Comparison of ENCODE assay signal across 8 cellular contexts in the genomic region with DNA sequence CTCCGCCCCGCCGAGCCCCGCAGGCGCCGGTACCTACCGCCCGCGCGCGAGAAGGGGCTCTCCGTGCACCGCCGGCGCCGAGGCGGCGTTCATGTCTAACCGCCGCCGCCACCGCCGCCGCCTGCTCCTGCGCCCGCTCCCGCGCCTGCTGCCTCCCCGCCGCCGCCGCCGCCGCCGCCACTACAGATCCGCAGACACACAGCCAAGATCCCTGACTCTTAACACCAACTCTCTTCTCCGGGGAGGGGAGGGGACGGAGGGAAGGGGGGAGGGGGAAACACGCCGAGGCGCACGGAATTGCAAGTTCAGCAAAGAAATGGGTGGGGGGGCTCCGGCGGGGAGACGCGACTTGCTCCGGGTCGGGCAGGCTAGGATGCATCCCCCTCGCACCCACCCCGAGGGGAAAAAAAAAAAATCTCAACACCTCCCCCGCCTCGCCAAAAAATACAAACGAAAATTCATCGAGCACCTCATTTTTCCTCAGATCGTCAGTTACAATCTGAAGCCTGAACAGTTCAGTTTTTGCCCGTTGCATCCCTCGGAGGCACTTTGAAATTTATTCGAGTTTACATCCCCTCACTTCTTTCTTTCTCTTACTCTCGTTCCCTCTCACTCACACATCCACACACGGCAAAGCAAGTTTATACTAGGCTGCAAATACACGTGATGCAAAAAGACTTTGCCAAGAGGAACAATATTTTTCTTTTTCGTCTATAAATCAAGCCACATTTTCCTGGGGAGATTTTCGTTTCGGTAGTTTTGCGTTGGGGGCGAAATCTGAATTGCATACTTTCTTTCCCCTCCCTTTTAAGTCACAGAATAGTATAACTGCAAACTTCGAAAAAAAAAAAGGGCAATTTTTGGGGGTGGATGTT. TPM values are rescaled to one million over a fixed set of nuclear protein-coding genes. Genes with fewer than 3 reads are reported as not detected.
DNase-seq lines count a peak whose midpoint lies in the region; ATAC-seq, FAIRE-seq and TF ChIP-seq lines count a peak whose summit lies in the region.

A gene (minus strand): TSS at position 192 of the 875 bp plus-strand sequence. CDS start 1,076 bp downstream, outside the sequence.

- H3K27ac ChIP-seq in A549 (peak within 1 kb of the TSS; percentile 83 to 98), esophagus (ENCODE audit: low read depth in 2 of 2, low read length in 1 of 2) (peak within 1 kb of the TSS; percentile 86 to 89), mesendoderm (ENCODE audit: low read depth, low read length) (peak within 1 kb of the TSS; percentile 93), substantia nigra (ENCODE audit: low read depth, low read length, poor library complexity, severe bottlenecking) (peak within 1 kb of the TSS; percentile 88)

- H3K9me3 ChIP-seq in A549, result no peaks in the 10 kb centered on the region
- H3K9me3 ChIP-seq in esophagus (ENCODE audit: control insufficient read depth in 2 of 2, insufficient read depth in 1 of 2, low read depth in 1 of 2, low read length in 1 of 2), result no peaks in the 10 kb centered on the region

- peak within 1 kb of the TSS; percentile 99 for H3K4ac ChIP-seq in mesendoderm (ENCODE audit: low read depth, low read length)

- no peak for TF ChIP-seq RAD21 in A549 (conservative IDR thresholded peaks at IDR 0.05 in 1 of 2, IDR thresholded peaks at IDR 0.05 in 1 of 2)

- H3K4me3 Mint-ChIP-seq in activated CD8-positive, alpha-beta T cell treated with anti-CD3 and anti-CD28 coated beads, Interleukin-2, amount 10 ng/mL, durations not matched to agents 7 days and 5 days, result peak within 1 kb of the TSS; percentile 76

- TF ChIP-seq EP300 in A549 (IDR thresholded peaks at IDR 0.05), result no peak

- DNase-seq in A549 (ENCODE audit: low read depth in 1 of 2, low spot score in 1 of 2) (peak; percentile 12 to 33), GM12891 (ENCODE audit: insufficient read length, low spot score) (no peak), NCI-H2171 treated with DMSO at 0.1 percent for 48 hours (lab: John Stamatoyannopoulos, UW) (peak; percentile 78), mesendoderm (peak; percentile 90), substantia nigra (lab: John Stamatoyannopoulos, UW) (peak in 44 of 49 donors; percentile 3 to 76 (median 40))
- peak; percentile 35 for DNase-seq in activated CD8-positive, alpha-beta T cell treated with anti-CD3 and anti-CD28 coated beads, Interleukin-2, amount 10 ng/mL, durations not matched to agents 7 days and 5 days

- peak within 1 kb of the TSS; percentile 52 for H3K27ac Mint-ChIP-seq in activated CD8-positive, alpha-beta T cell treated with anti-CD3 and anti-CD28 coated beads, Interleukin-2, amount 10 ng/mL, durations not matched to agents 7 days and 5 days

- no peak for TF ChIP-seq POLR2A in A549 (IDR thresholded peaks at IDR 0.05; ENCODE audit: low read length)
- no peak for TF ChIP-seq POLR2A in GM12891 (IDR thresholded peaks at IDR 0.05; ENCODE audit: low read depth, low read length)

- peaks cover 34% of the 10 kb centered on the region for H3K27me3 Mint-ChIP-seq in activated CD8-positive, alpha-beta T cell treated with anti-CD3 and anti-CD28 coated beads, Interleukin-2, amount 10 ng/mL, durations not matched to agents 7 days and 5 days (ENCODE audit: low read depth)

- peak within 1 kb of the TSS; percentile 79 for H2BK15ac ChIP-seq in mesendoderm (replicated peaks; ENCODE audit: low read depth)

- H3K36me3 ChIP-seq in esophagus (ENCODE audit: control insufficient read depth in 2 of 2, insufficient read depth in 2 of 2, low read length in 1 of 2), result no peaks in the 10 kb centered on the region
- H3K36me3 ChIP-seq in mesendoderm (ENCODE audit: control insufficient read depth, insufficient read depth, low read length), result no peaks in the 10 kb centered on the region

- peaks cover 27% of the 10 kb centered on the region for H3K79me2 ChIP-seq in mesendoderm (ENCODE audit: control insufficient read depth, insufficient read depth, low read length)

- peak within 1 kb of the TSS; percentile 10 for H2BK5ac ChIP-seq in mesendoderm (ENCODE audit: low read length)

- CTCF ChIA-PET in A549 (lab: Yijun Ruan, JAX), result no interaction called here
- CTCF ChIA-PET in activated CD8-positive, alpha-beta T cell treated with anti-CD3 and anti-CD28 coated beads, Interleukin-2, amount 10 ng/mL, durations not matched to agents 7 days and 5 days (lab: Charles Lee), result no interaction called here

- POLR2A ChIA-PET in A549 (lab: Yijun Ruan, JAX), result interaction anchor here (0.6 to 0.7 kb wide), 2 partner anchors 189 to 289 kb away, joined by 3 read pairs; no protein-coding TSS in a partner anchor
- POLR2A ChIA-PET in activated CD8-positive, alpha-beta T cell treated with anti-CD3 and anti-CD28 coated beads, Interleukin-2, amount 10 ng/mL, durations not matched to agents 7 days and 5 days (lab: Charles Lee), result interaction anchor here (0.6 kb wide), 1 partner anchor 86 kb away, joined by 3 read pairs; no protein-coding TSS in a partner anchor

- no peaks in the 10 kb centered on the region for H3K79me1 ChIP-seq in mesendoderm (ENCODE audit: low read length)

- H3K27me3 ChIP-seq in esophagus (ENCODE audit: control insufficient read depth in 1 of 2, insufficient read depth in 2 of 2, low read length in 2 of 2), result no peaks in the 10 kb centered on the region
- no peaks in the 10 kb centered on the region for H3K27me3 ChIP-seq in mesendoderm (ENCODE audit: insufficient read depth, low read length, poor library complexity)

- H3K23ac ChIP-seq in mesendoderm (ENCODE audit: low read length), result no peak within 1 kb of the TSS

- no peak for TF ChIP-seq CTCF in A549 (IDR thresholded peaks at IDR 0.05)

- H3K4me2 ChIP-seq in A549 (peak within 1 kb of the TSS; percentile 96), mesendoderm (ENCODE audit: low read length) (peak within 1 kb of the TSS; percentile 28)

- peaks cover 4% of the 10 kb centered on the region for H3K36me3 Mint-ChIP-seq in activated CD8-positive, alpha-beta T cell treated with anti-CD3 and anti-CD28 coated beads, Interleukin-2, amount 10 ng/mL, durations not matched to agents 7 days and 5 days (ENCODE audit: low read depth)

- peak within 1 kb of the TSS; percentile 91 for H3K56ac ChIP-seq in mesendoderm (ENCODE audit: low read length)

- peak within 1 kb of the TSS; percentile 98 for H2BK120ac ChIP-seq in mesendoderm (ENCODE audit: low read depth, low read length)

- peak within 1 kb of the TSS; percentile 86 for H3K9ac ChIP-seq in mesendoderm (ENCODE audit: low read length)

- no peak within 1 kb of the TSS for H4K5ac ChIP-seq in mesendoderm (ENCODE audit: low read length)

- H3K4me1 Mint-ChIP-seq in activated CD8-positive, alpha-beta T cell treated with anti-CD3 and anti-CD28 coated beads, Interleukin-2, amount 10 ng/mL, durations not matched to agents 7 days and 5 days (ENCODE audit: low read depth), result peaks cover 25% of the 10 kb centered on the region

- H3K18ac ChIP-seq in mesendoderm (ENCODE audit: low read length), result peak within 1 kb of the TSS; percentile 98

- peak within 1 kb of the TSS; percentile 98 for H4K8ac ChIP-seq in mesendoderm (ENCODE audit: low read depth, low read length)

- H3K9me3 Mint-ChIP-seq in activated CD8-positive, alpha-beta T cell treated with anti-CD3 and anti-CD28 coated beads, Interleukin-2, amount 10 ng/mL, durations not matched to agents 7 days and 5 days (ENCODE audit: insufficient read depth), result no peaks in the 10 kb centered on the region

- WGBS in A549 (ENCODE audit: missing lambda C conversion rate), result 1% methylated on average over 23 of the region's 67 CpGs
- WGBS in esophagus, 2 donors, result 1% methylated on average over 22 to 67 of the region's 67 CpGs
- WGBS in mesendoderm (ENCODE audit: extremely low coverage, insufficient coverage, low lambda C conversion rate), result no CpG with 5 or more reads among the region's 67 CpGs

- peak; percentile 56 to 63 for ATAC-seq in A549
- ATAC-seq in activated CD8-positive, alpha-beta T cell treated with anti-CD3 and anti-CD28 coated beads, Interleukin-2, amount 10 ng/mL, durations not matched to agents 7 days and 5 days, result peak; percentile 68
- ATAC-seq in HG02852 (IDR thresholded peaks at IDR 0.05; ENCODE audit: unreplicated experiment), result no peak

- FAIRE-seq in A549 (lab: Jason Lieb, UNC) (no peak), GM12891 (lab: Jason Lieb, UNC) (peak; percentile 80)

- H3K4me3 ChIP-seq in A549 (peak within 1 kb of the TSS; percentile 81), esophagus (ENCODE audit: low read depth in 1 of 2, low read length in 2 of 2) (peak within 1 kb of the TSS; percentile 72 to 98), mesendoderm (ENCODE audit: low read length) (peak within 1 kb of the TSS; percentile 86)

- no peaks in the 10 kb centered on the region for H3K4me1 ChIP-seq in A549
- H3K4me1 ChIP-seq in esophagus (ENCODE audit: control insufficient read depth in 2 of 2, insufficient read depth in 2 of 2, low read length in 1 of 2), result no peaks in the 10 kb centered on the region
- H3K4me1 ChIP-seq in mesendoderm (ENCODE audit: control insufficient read depth, low read depth, low read length), result no peaks in the 10 kb centered on the region

- no peak within 1 kb of the TSS for H2AK5ac ChIP-seq in mesendoderm (ENCODE audit: low read length)

TF ChIP-seq in A549, 52 proteins besides CTCF, POLR2A, EP300 and RAD21:
- 0 out of 2 replicates have a peak, but pooled peaks have one; percentile 55 for TF ChIP-seq CBX8 (IDR thresholded peaks at IDR 0.05)
- TF ChIP-seq, protein P1, sequence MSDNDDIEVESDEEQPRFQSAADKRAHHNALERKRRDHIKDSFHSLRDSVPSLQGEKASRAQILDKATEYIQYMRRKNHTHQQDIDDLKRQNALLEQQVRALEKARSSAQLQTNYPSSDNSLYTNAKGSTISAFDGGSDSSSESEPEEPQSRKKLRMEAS (IDR thresholded peaks at IDR 0.05), result peak; percentile 3; the same call in 1 of the 2 replicates
- TF ChIP-seq SMC3 (IDR thresholded peaks at IDR 0.05), result no peak

TF ChIP-seq in GM12891, 5 proteins besides CTCF, POLR2A, EP300 and RAD21:
- TF ChIP-seq PAX5 (IDR thresholded peaks at IDR 0.05; ENCODE audit: insufficient read depth, low read length, severe bottlenecking), result no peak
TF ChIP-seq in GM12891: peak in this region for 0.

RNA-seq across cellular contexts. Expression of the gene that starts here (rescaled TPM):
- 3.8 and 4.0 TPM in 2 replicates for polyA plus RNA-seq in A549 (2011; rRNA removed)
- polyA plus RNA-seq in A549 (2012; cell fraction: cytosol; rRNA removed), result 1.9 and 2.7 TPM in 2 replicates
- 2.3 and 3.0 TPM in 2 replicates for polyA plus RNA-seq in A549 (2012; cell fraction: nucleus; rRNA removed)
- 2.2 to 3.5 TPM (median 3.0 TPM) in 3 replicates for polyA plus RNA-seq in A549 (2017; fragmentation: RNase III; extraction: RNeasy Plus Mini Kit Qiagen cat#74134 plus additional on column Dnase treatment)
- 12.7 and 15.8 TPM in 2 replicates for polyA minus RNA-seq in A549 (2011; rRNA and poly(A)+ RNA removed)
- polyA plus RNA-seq in GM12891 (2012; ENCODE audit: low read depth, missing spikeins), result 23.4 TPM
- under 1 TPM; 0.21 to 0.26 TPM for total RNA-seq in activated CD8-positive, alpha-beta T cell treated with anti-CD3 and anti-CD28 coated beads, Interleukin-2, amount 10 ng/mL, durations not matched to agents 7 days and 5 days
- 1 to 10 TPM; 3.7 to 4.8 TPM for polyA plus RNA-seq in esophagus
- 76.2 TPM for polyA plus RNA-seq in mesendoderm (2013, experiment 1 of 2)
- 77.5 TPM for polyA plus RNA-seq in mesendoderm (2013, experiment 2 of 2)

Comparison
In these comparisons a context has a peak if more than half of its experiments do, and no peak if none do; other contexts are left out.
1. Peak in DNase-seq and ATAC-seq in activated CD8-positive, alpha-beta T cell treated with anti-CD3 and anti-CD28 coated beads, Interleukin-2, amount 10 ng/mL, durations not matched to agents 7 days and 5 days; RNA of the gene not detected or under 1 TPM.